8 cellular contexts compared by ENCODE assay signal in genomic region chr14:24171422-24172260, GRCh38. TPM values are rescaled to one million over a fixed set of nuclear protein-coding genes. Genes with fewer than 3 reads are reported as not detected.
DNase-seq lines count a peak whose midpoint lies in the region; ATAC-seq, FAIRE-seq and TF ChIP-seq lines count a peak whose summit lies in the region.

TSS of gene REC8 (plus strand) at chr14:24172080. CDS start at chr14:24172553, 473 bp downstream.

- H2AFZ ChIP-seq in HepG2 (ENCODE audit: low read length) = no peak within 1 kb of the TSS

- TF ChIP-seq RAD21 in HepG2 (CRISPR knock-in tag; IDR thresholded peaks at IDR 0.05) = no peak

- POLR2A ChIA-PET in CD8-positive, alpha-beta T cell (lab: Charles Lee) = interaction anchor here (0.8 to 1.8 kb wide), 7 partner anchors 9 to 71 kb away, joined by 3 to 11 read pairs (median 4); partner anchors contain the start of genes CHMP4A, EMC9, IPO4 and IRF9
- POLR2A ChIA-PET in activated CD4-positive, alpha-beta T cell treated with anti-CD3 and anti-CD28 coated beads, Interleukin-2, amount 10 ng/mL, durations not matched to agents 7 days and 5 days (lab: Charles Lee) = interaction anchor here (0.6 kb wide), 1 partner anchor 9 kb away, joined by 3 read pairs; no protein-coding TSS in a partner anchor
- POLR2A ChIA-PET in HepG2 (lab: Yijun Ruan, JAX) = interaction anchor here (0.7 to 3.3 kb wide), 6 partner anchors 10 to 70 kb away, joined by 3 to 13 read pairs (median 8); partner anchors contain the start of genes DCAF11, IRF9, NRL and PSME1

- in situ Hi-C loops in HepG2 (cut with HindIII; ENCODE audit: extremely low pct_ligation_motif_present, low pct_unique_long_range_greater_than_20kb) = no loop called here

- TF ChIP-seq CTCF in CD8-positive, alpha-beta T cell (IDR thresholded peaks at IDR 0.05) = no peak
- TF ChIP-seq CTCF in colonic mucosa (IDR thresholded peaks at IDR 0.05) (no peak), HepG2 (CRISPR knock-in tag; IDR thresholded peaks at IDR 0.05) (no peak), lower leg skin (IDR thresholded peaks at IDR 0.05) (no peak)

- intact Hi-C loops in CD8-positive, alpha-beta T cell (cut with DNase I, micrococcal nuclease) = loop anchor here in 1 of 2 experiments (1.0 kb wide), 3 partner anchors 10 to 45 kb away; partner anchors contain the start of genes IPO4, IRF9 and MDP1
- intact Hi-C loops in colonic mucosa (cut with DNase I) = no loop called here
- intact Hi-C loops in HepG2 (cut with micrococcal nuclease; ENCODE audit: unreplicated experiment) = no loop called here
- intact Hi-C loops in lower leg skin (cut with DNase I; ENCODE audit: low total_unique reads) = no loop called here

- no peaks in the 10 kb centered on the region for H3K27me3 ChIP-seq in CD8-positive, alpha-beta T cell (ENCODE audit: insufficient read depth, low read length)
- H3K27me3 ChIP-seq in colonic mucosa (no peaks in the 10 kb centered on the region), HepG2 (ENCODE audit: control insufficient read depth in 1 of 2, insufficient read depth in 2 of 2, low read length in 2 of 2) (no peaks in the 10 kb centered on the region)

- H3K36me3 Mint-ChIP-seq in CD8-positive, alpha-beta T cell = peaks cover 40% of the 10 kb centered on the region
- peaks cover 53% of the 10 kb centered on the region for H3K36me3 Mint-ChIP-seq in activated CD4-positive, alpha-beta T cell treated with anti-CD3 and anti-CD28 coated beads, Interleukin-2, amount 10 ng/mL, durations not matched to agents 7 days and 5 days (ENCODE audit: low read depth)

- peak within 1 kb of the TSS; percentile 17 for H3K27ac ChIP-seq in CD8-positive, alpha-beta T cell (ENCODE audit: low read depth, low read length)
- H3K27ac ChIP-seq in colonic mucosa = no peak within 1 kb of the TSS
- no peak within 1 kb of the TSS for H3K27ac ChIP-seq in HepG2 (ENCODE audit: extremely low read length, insufficient read depth, low read length)

- H3K9me3 Mint-ChIP-seq in CD8-positive, alpha-beta T cell = no peaks in the 10 kb centered on the region
- no peaks in the 10 kb centered on the region for H3K9me3 Mint-ChIP-seq in activated CD4-positive, alpha-beta T cell treated with anti-CD3 and anti-CD28 coated beads, Interleukin-2, amount 10 ng/mL, durations not matched to agents 7 days and 5 days

- H3K27ac Mint-ChIP-seq in CD8-positive, alpha-beta T cell = peak within 1 kb of the TSS; percentile 84
- H3K27ac Mint-ChIP-seq in activated CD4-positive, alpha-beta T cell treated with anti-CD3 and anti-CD28 coated beads, Interleukin-2, amount 10 ng/mL, durations not matched to agents 7 days and 5 days = peak within 1 kb of the TSS; percentile 86

- H3K4me3 ChIP-seq in CD8-positive, alpha-beta T cell (ENCODE audit: low read depth, low read length) = peak within 1 kb of the TSS; percentile 53
- H3K4me3 ChIP-seq in colonic mucosa = peak within 1 kb of the TSS; percentile 25
- no peak within 1 kb of the TSS for H3K4me3 ChIP-seq in HepG2 (replicated peaks in 1 of 3; ENCODE audit: insufficient read depth in 1 of 3, low read depth in 2 of 3, low read length in 3 of 3)
- no peak within 1 kb of the TSS for H3K4me3 ChIP-seq in lower leg skin (ENCODE audit: low read depth, poor library complexity, severe bottlenecking)

- ATAC-seq in CD8-positive, alpha-beta T cell = peak; percentile 87
- peak; percentile 75 for ATAC-seq in GM21381 (IDR thresholded peaks at IDR 0.05; ENCODE audit: unreplicated experiment)
- ATAC-seq in HepG2 = peak; percentile 15

- no peaks in the 10 kb centered on the region for H3K79me2 ChIP-seq in HepG2 (ENCODE audit: insufficient read depth, low read length)

- BruUV-seq in HepG2 (replicated peaks; lab: Mats Ljungman, UMichigan) = no TSS peak

- H4K20me1 ChIP-seq in HepG2 (ENCODE audit: insufficient read depth, low read length) = no peaks in the 10 kb centered on the region

- H3K9ac ChIP-seq in colonic mucosa (ENCODE audit: low read depth in 2 of 2, low read length in 2 of 2) (peak within 1 kb of the TSS in 1 of 2 donors; percentile 12), HepG2 (ENCODE audit: insufficient read depth, low read depth, low read length) (no peak within 1 kb of the TSS)

- peak within 1 kb of the TSS; percentile 88 for H3K4me3 Mint-ChIP-seq in CD8-positive, alpha-beta T cell
- H3K4me3 Mint-ChIP-seq in activated CD4-positive, alpha-beta T cell treated with anti-CD3 and anti-CD28 coated beads, Interleukin-2, amount 10 ng/mL, durations not matched to agents 7 days and 5 days = peak within 1 kb of the TSS; percentile 69

- no peak within 1 kb of the TSS for H3K4me2 ChIP-seq in HepG2 (ENCODE audit: low read depth, low read length)

- H3K27me3 Mint-ChIP-seq in CD8-positive, alpha-beta T cell (ENCODE audit: low read depth) = no peaks in the 10 kb centered on the region
- no peaks in the 10 kb centered on the region for H3K27me3 Mint-ChIP-seq in activated CD4-positive, alpha-beta T cell treated with anti-CD3 and anti-CD28 coated beads, Interleukin-2, amount 10 ng/mL, durations not matched to agents 7 days and 5 days

- H3K4me1 ChIP-seq in CD8-positive, alpha-beta T cell (ENCODE audit: insufficient read depth, low read length) = peaks cover 15% of the 10 kb centered on the region
- no peaks in the 10 kb centered on the region for H3K4me1 ChIP-seq in colonic mucosa
- H3K4me1 ChIP-seq in HepG2 (ENCODE audit: insufficient read depth, low read length) = no peaks in the 10 kb centered on the region

- TF ChIP-seq POLR2A in HepG2 (IDR thresholded peaks at IDR 0.05; ENCODE audit: insufficient read depth in 1 of 2, low read depth in 2 of 2, low read length in 2 of 2) = peak in 1 of 2 experiments; percentile 16; a peak in 1 of 4 replicates
- TF ChIP-seq POLR2A in lower leg skin (IDR thresholded peaks at IDR 0.05) = no peak

- H3K4me1 Mint-ChIP-seq in CD8-positive, alpha-beta T cell (ENCODE audit: low read depth) = peaks cover 26% of the 10 kb centered on the region
- H3K4me1 Mint-ChIP-seq in activated CD4-positive, alpha-beta T cell treated with anti-CD3 and anti-CD28 coated beads, Interleukin-2, amount 10 ng/mL, durations not matched to agents 7 days and 5 days = peaks cover 55% of the 10 kb centered on the region

- WGBS in HepG2 (ENCODE audit: low lambda C conversion rate) = 94% methylated on average over 63 of the region's 63 CpGs
- WGBS in lower leg skin, 2 donors = 43 to 44% methylated on average over 61 to 62 of the region's 63 CpGs

- TF ChIP-seq EP300 in HepG2 (IDR thresholded peaks at IDR 0.05; ENCODE audit: low read depth in 2 of 2, low read length in 2 of 2) (no peak), HepG2 (CRISPR knock-in tag; IDR thresholded peaks at IDR 0.05; ENCODE audit: borderline replicate concordance) (no peak)

- no peak for FAIRE-seq in HepG2 (lab: Jason Lieb, UNC)

- no peaks in the 10 kb centered on the region for H3K9me3 ChIP-seq in CD8-positive, alpha-beta T cell (ENCODE audit: low read length)
- H3K9me3 ChIP-seq in colonic mucosa (no peaks in the 10 kb centered on the region), HepG2 (ENCODE audit: low read length) (no peaks in the 10 kb centered on the region)

- CTCF ChIA-PET in CD8-positive, alpha-beta T cell (lab: Charles Lee) = interaction anchor here (1.2 to 2.0 kb wide), 4 partner anchors 10 to 120 kb away, joined by 3 to 13 read pairs (median 4); partner anchors contain the start of genes CARMIL3, IPO4 and IRF9
- CTCF ChIA-PET in activated CD4-positive, alpha-beta T cell treated with anti-CD3 and anti-CD28 coated beads, Interleukin-2, amount 10 ng/mL, durations not matched to agents 7 days and 5 days (lab: Charles Lee) = interaction anchor here (0.6 to 6.2 kb wide), 6 partner anchors 9 to 870 kb away, joined by 3 to 49 read pairs (median 8); partner anchors contain the start of genes EMC9, IPO4 and IRF9
- CTCF ChIA-PET in HepG2 (lab: Yijun Ruan, JAX; ENCODE audit: low intra/inter-chr PET ratio, low total read pairs) = no interaction called here

- peaks cover 4% of the 10 kb centered on the region for H3K36me3 ChIP-seq in CD8-positive, alpha-beta T cell (ENCODE audit: insufficient read depth, low read length)
- H3K36me3 ChIP-seq in colonic mucosa (peaks cover 6% of the 10 kb centered on the region), HepG2 (replicated peaks in 1 of 2; ENCODE audit: control insufficient read depth in 1 of 2, insufficient read depth in 2 of 2, low read length in 2 of 2) (peaks cover 2 to 3% of the 10 kb centered on the region in 2 experiments; a peak in 4 of 5 replicates)

- peak; percentile 62 to 91 (median 78) for DNase-seq in CD8-positive, alpha-beta T cell
- DNase-seq in NCI-H1048 (lab: John Stamatoyannopoulos, UW) (peak; percentile 66), colonic mucosa (peak; percentile 64), HepG2 (ENCODE audit: low spot score) (no peak), lower leg skin (ENCODE audit: low spot score in 2 of 2) (no peak)
- peak; percentile 67 for DNase-seq in activated CD4-positive, alpha-beta T cell treated with anti-CD3 and anti-CD28 coated beads, Interleukin-2, amount 10 ng/mL, durations not matched to agents 7 days and 5 days
- DNase-seq in stimulated activated CD4-positive, alpha-beta T cell treated with anti-CD3 and anti-CD28 coated beads, Interleukin-4, amount 100 ng/mL, for 4 hours = peak; percentile 50 to 51

RNA-seq across cellular contexts. Expression of gene REC8, which starts in this region (rescaled TPM):
- 100 to 1,000 TPM; 131 to 144 TPM for total RNA-seq in CD8-positive, alpha-beta T cell
- 10 to 100 TPM; 52.8 to 61.0 TPM for total RNA-seq in activated CD4-positive, alpha-beta T cell treated with anti-CD3 and anti-CD28 coated beads, Interleukin-2, amount 10 ng/mL, durations not matched to agents 7 days and 5 days
- total RNA-seq in colonic mucosa (1 to 10 TPM; 5.1 TPM), HepG2 (2016; rRNA removed; fragmentation: Illumina TruSeq; extraction: Trizol) (3.4 TPM in 1 of 2 replicates, not detected in the other), lower leg skin (1 to 10 TPM; 1.2 to 7.1 (median 2.4) TPM)
- total RNA-seq in HepG2 (2016; cell fraction: cytosol; rRNA removed; fragmentation: Illumina TruSeq; extraction: Trizol; ENCODE audit: low read depth) = 0.88 and 2.8 TPM in 2 replicates
- 4.4 TPM in 1 of 2 replicates, not detected in the other for total RNA-seq in HepG2 (2016; cell fraction: insoluble cytoplasmic fraction; rRNA removed; fragmentation: Illumina TruSeq; extraction: Trizol)
- 0.65 and 1.1 TPM in 2 replicates for total RNA-seq in HepG2 (2016; cell fraction: membrane; rRNA removed; fragmentation: Illumina TruSeq; extraction: Trizol)
- total RNA-seq in HepG2 (2016; cell fraction: nucleus; rRNA removed; fragmentation: Illumina TruSeq; extraction: Trizol) = 3.5 and 4.1 TPM in 2 replicates
- 14.7 and 17.3 TPM in 2 replicates for polyA plus RNA-seq in HepG2 (2011; rRNA removed)
- 1.6 and 1.9 TPM in 2 replicates for polyA plus RNA-seq in HepG2 (2011; cell fraction: cytosol; rRNA removed)
- 115 and 125 TPM in 2 replicates for polyA plus RNA-seq in HepG2 (2011; cell fraction: nucleus; rRNA removed)
- polyA plus RNA-seq in HepG2 (2012) = 11.8 and 22.4 TPM in 2 replicates
- polyA plus RNA-seq in HepG2 (2016; cell fraction: cytosol; fragmentation: Illumina TruSeq; extraction: Trizol; ENCODE audit: low read depth) = 0.43 and 1.0 TPM in 2 replicates
- polyA plus RNA-seq in HepG2 (2016; cell fraction: insoluble cytoplasmic fraction; fragmentation: Illumina TruSeq; extraction: Trizol; ENCODE audit: low read depth) = 0.52 TPM in 1 of 2 replicates, not detected in the other
- polyA plus RNA-seq in HepG2 (2016; cell fraction: membrane; fragmentation: Illumina TruSeq; extraction: Trizol; ENCODE audit: low read depth) = 0.33 and 0.55 TPM in 2 replicates
- 13.8 and 21.1 TPM in 2 replicates for polyA plus RNA-seq in HepG2 (2016; cell fraction: nucleus; fragmentation: Illumina TruSeq; extraction: Trizol; ENCODE audit: insufficient read depth, low read depth)
- polyA minus RNA-seq in HepG2 (2011; rRNA and poly(A)+ RNA removed; ENCODE audit: low replicate concordance) = 4.1 and 10.9 TPM in 2 replicates
- polyA minus RNA-seq in HepG2 (2011; cell fraction: cytosol; rRNA and poly(A)+ RNA removed) = 1.6 TPM in 1 of 2 replicates, not detected in the other
- 30.3 and 38.2 TPM in 2 replicates for polyA minus RNA-seq in HepG2 (2011; cell fraction: nucleus; rRNA and poly(A)+ RNA removed)

Comparison
In these comparisons a context has a peak if more than half of its experiments do, and no peak if none do; other contexts are left out.
1. RNA of gene REC8 (total RNA-seq): 131 to 144 TPM in CD8-positive, alpha-beta T cell and 52.8 to 61.0 TPM in activated CD4-positive, alpha-beta T cell treated with anti-CD3 and anti-CD28 coated beads, Interleukin-2, amount 10 ng/mL, durations not matched to agents 7 days and 5 days; 5.1 TPM in colonic mucosa, 0.65 to 4.4 TPM in HepG2 and 1.2 to 7.1 TPM in lower leg skin; every median in the first group is over 4 times any median in the second.
2. ATAC-seq: peak in every context shown above with its lines; median percentile 87 in CD8-positive, alpha-beta T cell; 75 in GM21381; 15 in HepG2.
3. DNase-seq: peak in CD8-positive, alpha-beta T cell (7 of 7), NCI-H1048 (single experiment), activated CD4-positive, alpha-beta T cell treated with anti-CD3 and anti-CD28 coated beads, Interleukin-2, amount 10 ng/mL, durations not matched to agents 7 days and 5 days (single experiment), colonic mucosa (single experiment) and stimulated activated CD4-positive, alpha-beta T cell treated with anti-CD3 and anti-CD28 coated beads, Interleukin-4, amount 100 ng/mL, for 4 hours (2 of 2); none in HepG2 (single experiment) and lower leg skin (0 of 2).
4. H3K4me3 ChIP-seq: peak in CD8-positive, alpha-beta T cell (single experiment) and colonic mucosa (single experiment); none in HepG2 (0 of 3) and lower leg skin (single experiment).